10 cellular contexts compared by ENCODE assay signal in the genomic region with DNA sequence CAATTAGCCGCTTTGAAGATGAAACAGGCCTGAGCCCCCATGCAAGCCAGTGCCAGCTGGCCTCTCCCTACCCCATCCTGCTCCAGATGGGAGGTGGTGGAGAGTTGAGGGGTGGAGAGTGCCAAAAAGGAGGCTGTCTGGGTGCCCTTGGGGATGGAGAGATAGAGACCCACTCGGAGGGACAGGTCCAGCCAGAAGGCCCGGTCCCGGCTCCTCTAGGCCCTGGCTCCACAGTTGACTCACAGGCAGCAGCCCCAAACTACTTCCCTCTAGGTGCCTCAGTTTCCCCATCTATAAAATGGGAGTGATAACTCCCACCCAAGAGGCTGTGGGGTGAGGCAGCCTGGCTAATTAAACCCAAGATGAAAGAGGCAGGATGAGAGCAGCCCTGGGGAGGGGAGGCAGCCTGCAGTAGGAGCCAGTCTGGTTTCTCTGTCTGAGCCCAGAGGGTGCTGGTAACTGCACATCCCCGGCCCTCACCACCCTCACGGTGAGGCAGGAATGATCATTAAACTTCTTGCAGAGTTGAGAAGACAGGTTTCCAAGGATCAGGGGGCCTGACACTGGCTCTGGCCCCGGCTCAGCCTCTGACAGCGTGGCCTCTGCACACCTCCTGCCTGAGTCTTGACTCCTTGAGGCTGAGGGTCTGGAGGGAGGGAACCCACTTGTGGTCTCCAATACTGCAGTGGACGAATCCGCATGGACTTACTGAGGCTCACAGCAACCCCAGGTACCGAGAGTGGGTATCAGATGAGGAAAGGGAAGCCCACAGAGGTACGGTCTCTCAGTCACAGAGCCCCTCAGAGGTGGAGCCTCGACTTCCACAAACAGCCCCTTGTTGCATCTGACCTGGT. TPM values are rescaled to one million over a fixed set of nuclear protein-coding genes. Genes with fewer than 3 reads are reported as not detected.
A peak's percentile ranks its signal among the peaks of the same experiment; 100 is the strongest.
DNase-seq lines count a peak whose midpoint lies in the region; ATAC-seq and TF ChIP-seq lines count a peak whose summit lies in the region.
"Had no signal": no experiment of that assay in that cellular context is flagged by ENCODE, and none has a peak within 500 bp of the region (broad histone marks: within the 10 kb centered on the region; RNA-seq: fewer than 3 reads in every experiment).

No MANE protein-coding gene starts in this region.

- H3K4me2 ChIP-seq in MM.1S (ENCODE audit: low read depth, low read length): peak overlapping the region; percentile 46; the same call in 1 of the 2 replicates
- H3K4me2 ChIP-seq in trophoblast cell (ENCODE audit: low read length): no peak overlapping the region

- H3K79me2 ChIP-seq in MM.1S (ENCODE audit: low read length) (peaks cover 32% of the 10 kb centered on the region), trophoblast cell (ENCODE audit: control insufficient read depth, insufficient read depth, low read length, poor library complexity) (peaks cover 29% of the 10 kb centered on the region)

- peak overlapping the region; percentile 92 for H2BK5ac ChIP-seq in trophoblast cell (ENCODE audit: low read depth, low read length, poor library complexity)

- peaks cover 19% of the 10 kb centered on the region for H3F3A ChIP-seq in MM.1S (ENCODE audit: insufficient read depth, low read length)

- peak overlapping the region; percentile 85 for H4K8ac ChIP-seq in trophoblast cell (ENCODE audit: low read depth, low read length)

- peak overlapping the region; percentile 47 for H3K4me3 Mint-ChIP-seq in Calu3 (ENCODE audit: low read depth, unreplicated experiment)

- intact Hi-C loops in Calu3 (cut with micrococcal nuclease; ENCODE audit: unreplicated experiment): no loop called here

- peak overlapping the region; percentile 97 for H2BK120ac ChIP-seq in trophoblast cell (ENCODE audit: insufficient read depth, low read length, poor library complexity)

- peak overlapping the region; percentile 7 for H3K27ac Mint-ChIP-seq in Calu3 (ENCODE audit: unreplicated experiment)

- peaks cover 66% of the 10 kb centered on the region for H3K79me1 ChIP-seq in trophoblast cell (ENCODE audit: low read length)

- no CpG with 5 or more reads among the region's 13 CpGs for WGBS in trophoblast cell (ENCODE audit: extremely low coverage, insufficient coverage, insufficient read length)

- BruUV-seq in Calu3 (replicated peaks; lab: Mats Ljungman, UMichigan): no TSS peak

- H3K4me3 ChIP-seq in MM.1S (ENCODE audit: low read length) (no peak overlapping the region), trophoblast cell (ENCODE audit: low read depth, low read length) (no peak overlapping the region)

- peaks cover 4% of the 10 kb centered on the region; the same call in 1 of the 2 replicates for H3K36me3 ChIP-seq in MM.1S (replicated peaks; ENCODE audit: insufficient read depth, low read length)
- H3K36me3 ChIP-seq in trophoblast cell (ENCODE audit: control insufficient read depth in 1 of 2, insufficient read depth in 2 of 2, low read length in 2 of 2): peaks cover 22% of the 10 kb centered on the region in 2 experiments

- peak overlapping the region; percentile 63 for H4K12ac ChIP-seq in trophoblast cell (ENCODE audit: low read depth, low read length)

- peaks cover 25% of the 10 kb centered on the region for H3K36me3 Mint-ChIP-seq in Calu3 (ENCODE audit: insufficient read depth, unreplicated experiment)

- H2AFZ ChIP-seq in MM.1S (ENCODE audit: low read length): no peak overlapping the region
- peak overlapping the region; percentile 30 for H2AFZ ChIP-seq in trophoblast cell (ENCODE audit: insufficient read depth, low read length, poor library complexity)

- H3K27ac ChIP-seq in MM.1S (ENCODE audit: low read length): no peak overlapping the region
- H3K27ac ChIP-seq in trophoblast cell (ENCODE audit: low read depth, low read length): peak overlapping the region; percentile 71

- peak overlapping the region; percentile 77 for H3K4ac ChIP-seq in trophoblast cell (ENCODE audit: low read depth, low read length)

- no peaks in the 10 kb centered on the region; the same call in 1 of the 2 replicates for H4K20me1 ChIP-seq in MM.1S (ENCODE audit: insufficient read depth, low read length)

- H3K4me1 Mint-ChIP-seq in Calu3 (ENCODE audit: low read depth, unreplicated experiment): peaks cover 26% of the 10 kb centered on the region

- no peaks in the 10 kb centered on the region for H3K9me3 ChIP-seq in MM.1S (replicated peaks; ENCODE audit: insufficient read depth, low read length)
- H3K9me3 ChIP-seq in trophoblast cell (ENCODE audit: insufficient read depth, low read depth, low read length): peaks cover 2% of the 10 kb centered on the region
- H3K9me3 ChIP-seq: gastrocnemius medialis had no signal

- H2BK12ac ChIP-seq in trophoblast cell (ENCODE audit: low read length): peak overlapping the region; percentile 74

- H3K23ac ChIP-seq in trophoblast cell (ENCODE audit: low read length): no peak overlapping the region

- H2AK5ac ChIP-seq in trophoblast cell (ENCODE audit: low read length): peak overlapping the region; percentile 94

- TF ChIP-seq CTCF in Calu3 (IDR thresholded peaks at IDR 0.05; ENCODE audit: unreplicated experiment) (no peak), MM.1S (IDR thresholded peaks at IDR 0.05; ENCODE audit: low read length) (no peak)

- peak overlapping the region; percentile 76 for H3K18ac ChIP-seq in trophoblast cell (ENCODE audit: low read length)

- H3K4me1 ChIP-seq in MM.1S (ENCODE audit: low read length): peaks cover 20% of the 10 kb centered on the region
- H3K4me1 ChIP-seq in trophoblast cell (ENCODE audit: control insufficient read depth in 1 of 2, insufficient read depth in 2 of 2, low read length in 2 of 2): peaks cover 38 to 43% of the 10 kb centered on the region in 2 experiments

- H3K9me3 Mint-ChIP-seq in Calu3 (ENCODE audit: low read depth, unreplicated experiment): no peaks in the 10 kb centered on the region

- H3K9ac ChIP-seq in MM.1S (ENCODE audit: low read length) (no peak overlapping the region), trophoblast cell (ENCODE audit: low read length) (no peak overlapping the region)

- DNase-seq in Calu3 (no peak), MM.1S (no peak), epidermal melanocyte (ENCODE audit: insufficient read length, low spot score) (peak; percentile 15), trophoblast cell (peak; percentile 48 to 63), NCI-H187 (lab: John Stamatoyannopoulos, UW) (no peak), SHP77 (lab: John Stamatoyannopoulos, UW) (no peak)
- DNase-seq: central memory CD4-positive, alpha-beta T cell had no signal

- peak overlapping the region; percentile 87 for H3K14ac ChIP-seq in trophoblast cell (ENCODE audit: low read length)

- no peaks in the 10 kb centered on the region for H3K9me2 ChIP-seq in MM.1S (replicated peaks; ENCODE audit: insufficient read depth, low read length)

- no peaks in the 10 kb centered on the region for H3K27me3 Mint-ChIP-seq in Calu3 (ENCODE audit: unreplicated experiment)

- ATAC-seq in GM18520 (IDR thresholded peaks at IDR 0.05; ENCODE audit: unreplicated experiment): no peak

- peak overlapping the region; percentile 97 for H4K91ac ChIP-seq in trophoblast cell (ENCODE audit: low read depth, low read length)

- CTCF ChIA-PET in Calu3 (lab: Charles Lee): interaction anchor here (0.5 kb wide), 1 partner anchor 47 kb away, joined by 3 read pairs; no protein-coding TSS in a partner anchor

- H3K27me3 ChIP-seq in MM.1S (replicated peaks; ENCODE audit: insufficient read depth, low read length) (peaks cover 20% of the 10 kb centered on the region), trophoblast cell (ENCODE audit: insufficient read depth, low read length) (peaks cover 10% of the 10 kb centered on the region)

RNA-seq across cellular contexts. Expression of gene AP5B1, which starts 1.4 kb away (rescaled TPM):
- 18.5 and 21.9 TPM in 2 replicates for total RNA-seq in Calu3 (2022)
- 13.5 and 14.6 TPM in 2 replicates for polyA plus RNA-seq in trophoblast cell (2013)

RNA-seq across cellular contexts. Expression of gene OVOL1, which starts 4.7 kb away (rescaled TPM):
- 12.7 and 15.2 TPM in 2 replicates for total RNA-seq in Calu3 (2022)
- 74.8 and 82.7 TPM in 2 replicates for polyA plus RNA-seq in trophoblast cell (2013)

RNA-seq across cellular contexts. Expression of gene SNX32, which starts 51.6 kb away (rescaled TPM):
- not detected in 2 replicates for total RNA-seq in Calu3 (2022)
- 0.22 and 0.27 TPM in 2 replicates for polyA plus RNA-seq in trophoblast cell (2013)
- total RNA-seq: PC-3 had no signal

Comparison
In these comparisons a context has a peak if more than half of its experiments do, and no peak if none do; other contexts are left out.
1. DNase-seq: peak in epidermal melanocyte (single experiment) and trophoblast cell (2 of 2); none in Calu3 (single experiment), MM.1S (single experiment), NCI-H187 (0 of 2) and SHP77 (0 of 2).